In genomic region chrX:15781964-15782711, GRCh38 we compare ENCODE assay signal across 9 cellular contexts. TPM values are rescaled to one million over a fixed set of nuclear protein-coding genes. Genes with fewer than 3 reads are reported as not detected.
A peak's percentile ranks its signal among the peaks of the same experiment; 100 is the strongest.
DNase-seq lines count a peak whose midpoint lies in the region; ATAC-seq and TF ChIP-seq lines count a peak whose summit lies in the region.
"Had no signal": no experiment of that assay in that cellular context is flagged by ENCODE, and none has a peak within 500 bp of the region (broad histone marks: within the 10 kb centered on the region; RNA-seq: fewer than 3 reads in every experiment).

No MANE protein-coding gene starts in this region.

- H3K4me1 ChIP-seq in testis, result no peaks in the 10 kb centered on the region

- intact Hi-C loops in head of caudate nucleus (cut with DNase I) (no loop called here), testis (cut with DNase I; ENCODE audit: low total_unique reads) (no loop called here)

- DNase-seq in activated CD4-positive, alpha-beta T cell treated with anti-CD3 and anti-CD28 coated beads, Interleukin-2, amount 10 ng/mL, durations not matched to agents 7 days and 5 days, result peak; percentile 14
- DNase-seq in activated CD4-positive, alpha-beta T cell treated with anti-CD3 and anti-CD28 coated beads, Interleukin-2, amount 50 U/mL, for 1 hour, result no peak
- DNase-seq in RPMI8226 (peak; percentile 37), glomerular visceral epithelial cell (ENCODE audit: extremely low spot score) (no peak), head of caudate nucleus (no peak), testis (no peak)
- DNase-seq: foreskin melanocyte had no signal

- H3K27me3 Mint-ChIP-seq in activated CD4-positive, alpha-beta T cell treated with anti-CD3 and anti-CD28 coated beads, Interleukin-2, amount 10 ng/mL, durations not matched to agents 7 days and 5 days, result no peaks in the 10 kb centered on the region
- H3K27me3 Mint-ChIP-seq in stimulated activated naive CD8-positive, alpha-beta T cell treated with anti-CD3 and anti-CD28 coated beads, Interleukin-15, Interleukin-2, amounts not matched to agents 100 ng/mL and 50 ng/mL, for 24 hours, result no peaks in the 10 kb centered on the region

- 81 to 90% methylated on average over 13 of the region's 13 CpGs for WGBS in testis, 2 donors

- no peak overlapping the region for H3K27ac ChIP-seq in testis

- no peaks in the 10 kb centered on the region for H3K9me3 ChIP-seq in testis

- no peak for TF ChIP-seq CTCF in testis (IDR thresholded peaks at IDR 0.05)

- no peaks in the 10 kb centered on the region for H3K9me3 Mint-ChIP-seq in activated CD4-positive, alpha-beta T cell treated with anti-CD3 and anti-CD28 coated beads, Interleukin-2, amount 10 ng/mL, durations not matched to agents 7 days and 5 days
- H3K9me3 Mint-ChIP-seq in stimulated activated naive CD8-positive, alpha-beta T cell treated with anti-CD3 and anti-CD28 coated beads, Interleukin-15, Interleukin-2, amounts not matched to agents 100 ng/mL and 50 ng/mL, for 24 hours, result no peaks in the 10 kb centered on the region

- H3K4me3 Mint-ChIP-seq in activated CD4-positive, alpha-beta T cell treated with anti-CD3 and anti-CD28 coated beads, Interleukin-2, amount 10 ng/mL, durations not matched to agents 7 days and 5 days, result peak overlapping the region; percentile 65
- peak overlapping the region; percentile 75 for H3K4me3 Mint-ChIP-seq in stimulated activated naive CD8-positive, alpha-beta T cell treated with anti-CD3 and anti-CD28 coated beads, Interleukin-15, Interleukin-2, amounts not matched to agents 100 ng/mL and 50 ng/mL, for 24 hours

- no peak for TF ChIP-seq POLR2A in testis (IDR thresholded peaks at IDR 0.05)

- no peak overlapping the region for H3K4me3 ChIP-seq in testis

- H3K36me3 Mint-ChIP-seq in activated CD4-positive, alpha-beta T cell treated with anti-CD3 and anti-CD28 coated beads, Interleukin-2, amount 10 ng/mL, durations not matched to agents 7 days and 5 days (ENCODE audit: low read depth), result peaks cover 34% of the 10 kb centered on the region
- H3K36me3 Mint-ChIP-seq in stimulated activated naive CD8-positive, alpha-beta T cell treated with anti-CD3 and anti-CD28 coated beads, Interleukin-15, Interleukin-2, amounts not matched to agents 100 ng/mL and 50 ng/mL, for 24 hours (ENCODE audit: low read depth), result peaks cover 22% of the 10 kb centered on the region

- POLR2A ChIA-PET in activated CD4-positive, alpha-beta T cell treated with anti-CD3 and anti-CD28 coated beads, Interleukin-2, amount 10 ng/mL, durations not matched to agents 7 days and 5 days (lab: Charles Lee), result no interaction called here

- no peaks in the 10 kb centered on the region for H3K36me3 ChIP-seq in testis (ENCODE audit: low read depth, missing control alignments)

- peak; percentile 82 for ATAC-seq in HG02884 (IDR thresholded peaks at IDR 0.05; ENCODE audit: unreplicated experiment)

- no peaks in the 10 kb centered on the region for H3K27me3 ChIP-seq in testis

- CTCF ChIA-PET in activated CD4-positive, alpha-beta T cell treated with anti-CD3 and anti-CD28 coated beads, Interleukin-2, amount 10 ng/mL, durations not matched to agents 7 days and 5 days (lab: Charles Lee), result interaction anchor here (0.6 to 1.3 kb wide), 2 partner anchors 15 to 16 kb away, joined by 3 to 4 read pairs; no protein-coding TSS in a partner anchor

- peaks cover 9% of the 10 kb centered on the region for H3K4me1 Mint-ChIP-seq in activated CD4-positive, alpha-beta T cell treated with anti-CD3 and anti-CD28 coated beads, Interleukin-2, amount 10 ng/mL, durations not matched to agents 7 days and 5 days
- H3K4me1 Mint-ChIP-seq in stimulated activated naive CD8-positive, alpha-beta T cell treated with anti-CD3 and anti-CD28 coated beads, Interleukin-15, Interleukin-2, amounts not matched to agents 100 ng/mL and 50 ng/mL, for 24 hours (ENCODE audit: low read depth), result peaks cover 13% of the 10 kb centered on the region

- peak overlapping the region; percentile 96 for H3K27ac Mint-ChIP-seq in activated CD4-positive, alpha-beta T cell treated with anti-CD3 and anti-CD28 coated beads, Interleukin-2, amount 10 ng/mL, durations not matched to agents 7 days and 5 days
- H3K27ac Mint-ChIP-seq in stimulated activated naive CD8-positive, alpha-beta T cell treated with anti-CD3 and anti-CD28 coated beads, Interleukin-15, Interleukin-2, amounts not matched to agents 100 ng/mL and 50 ng/mL, for 24 hours, result peak overlapping the region; percentile 94

RNA-seq across cellular contexts. Expression of gene ZRSR2, which starts 8.1 kb away (rescaled TPM):
- 10 to 100 TPM; 16.5 to 17.2 TPM for total RNA-seq in activated CD4-positive, alpha-beta T cell treated with anti-CD3 and anti-CD28 coated beads, Interleukin-2, amount 10 ng/mL, durations not matched to agents 7 days and 5 days
- total RNA-seq in testis, result 1 to 10 TPM; 6.3 to 6.6 TPM
- polyA plus RNA-seq in testis (ENCODE audit: insufficient read depth, low read depth, low replicate concordance), result 6.1 TPM

RNA-seq across cellular contexts. Expression of gene CA5B, which starts 44.1 kb away (rescaled TPM):
- 10 to 100 TPM; 23.0 to 24.4 TPM for total RNA-seq in activated CD4-positive, alpha-beta T cell treated with anti-CD3 and anti-CD28 coated beads, Interleukin-2, amount 10 ng/mL, durations not matched to agents 7 days and 5 days
- total RNA-seq in testis, result 10 to 100 TPM; 45.5 to 53.1 TPM
- polyA plus RNA-seq in testis (ENCODE audit: insufficient read depth, low read depth, low replicate concordance), result 25.1 TPM

Comparison
In these comparisons a context has a peak if more than half of its experiments do, and no peak if none do; other contexts are left out.
1. DNase-seq: peak in activated CD4-positive, alpha-beta T cell treated with anti-CD3 and anti-CD28 coated beads, Interleukin-2, amount 10 ng/mL, durations not matched to agents 7 days and 5 days (single experiment) and RPMI8226 (single experiment); none in activated CD4-positive, alpha-beta T cell treated with anti-CD3 and anti-CD28 coated beads, Interleukin-2, amount 50 U/mL, for 1 hour (single experiment), glomerular visceral epithelial cell (single experiment), head of caudate nucleus (0 of 42) and testis (single experiment).